9 cellular contexts compared by ENCODE assay signal in the genomic region with DNA sequence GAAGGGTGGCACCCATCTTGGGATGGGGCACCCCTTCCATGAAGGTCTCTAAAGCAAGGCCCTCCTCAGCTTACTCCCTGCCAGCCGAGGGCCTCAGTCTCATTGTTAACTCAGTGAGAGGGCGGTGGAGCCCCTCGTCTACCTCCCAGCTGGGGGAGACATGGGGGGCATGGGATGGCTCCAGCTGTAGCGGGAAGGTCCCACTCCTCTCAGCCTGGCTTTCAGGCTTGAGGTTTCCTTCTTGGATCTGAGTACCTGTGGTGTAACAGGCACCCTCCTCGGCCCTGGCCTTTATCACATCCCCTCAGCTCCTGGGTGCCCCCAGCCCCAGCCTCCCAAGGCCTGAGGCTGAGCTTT. TPM values are rescaled to one million over a fixed set of nuclear protein-coding genes. Genes with fewer than 3 reads are reported as not detected.
DNase-seq lines count a peak whose midpoint lies in the region; ATAC-seq and TF ChIP-seq lines count a peak whose summit lies in the region.
"Had no signal": no experiment of that assay in that cellular context is flagged by ENCODE, and none has a peak within 500 bp of the region (broad histone marks: within the 10 kb centered on the region; RNA-seq: fewer than 3 reads in every experiment).

No MANE protein-coding gene starts in this region.

- H3K4me1 ChIP-seq in left ventricle myocardium inferior = peaks cover 40% of the 10 kb centered on the region

- peaks cover 18% of the 10 kb centered on the region for H3K4me1 Mint-ChIP-seq in T-helper 1 cell treated with Interleukin-12 subunit alpha and Interleukin-12 subunit beta and Interleukin-4 antibody, amounts not matched to agents 30 μg/mL and 1 μg/mL, for 36 hours (ENCODE audit: low read depth)
- peaks cover 38% of the 10 kb centered on the region for H3K4me1 Mint-ChIP-seq in stimulated activated effector memory CD8-positive, alpha-beta T cell treated with anti-CD3 and anti-CD28 coated beads, Interleukin-12 subunit alpha, Interleukin-12 subunit beta, amount 100 ng/mL, for 72 hours

- CTCF ChIA-PET in RWPE1 (lab: Yijun Ruan, JAX) = interaction anchor here (0.6 kb wide), 1 partner anchor 32 kb away, joined by 6 read pairs; no protein-coding TSS in a partner anchor

- no peak for DNase-seq in T-helper 1 cell
- no peak for DNase-seq in RWPE1 (ENCODE audit: low spot score)
- no peak for DNase-seq in epithelial cell of esophagus (ENCODE audit: low read depth)
- DNase-seq in stimulated activated effector memory CD8-positive, alpha-beta T cell treated with anti-CD3 and anti-CD28 coated beads, Interleukin-12 subunit alpha, Interleukin-12 subunit beta, amount 100 ng/mL, for 72 hours (ENCODE audit: low spot score in 2 of 2) = no peak
- DNase-seq in occipital lobe (lab: John Stamatoyannopoulos, UW) = no peak
- DNase-seq in left ventricle myocardium inferior = no peak
- no peak for DNase-seq in islet precursor cell
- DNase-seq: NCI-H2081 had no signal

- intact Hi-C loops in left ventricle myocardium inferior (cut with micrococcal nuclease) = no loop called here

- no peak for ATAC-seq in stimulated activated effector memory CD8-positive, alpha-beta T cell treated with anti-CD3 and anti-CD28 coated beads, Interleukin-12 subunit alpha, Interleukin-12 subunit beta, amount 100 ng/mL, for 72 hours

- no peak overlapping the region for H3K27ac Mint-ChIP-seq in T-helper 1 cell treated with Interleukin-12 subunit alpha and Interleukin-12 subunit beta and Interleukin-4 antibody, amounts not matched to agents 30 μg/mL and 1 μg/mL, for 36 hours
- H3K27ac Mint-ChIP-seq in stimulated activated effector memory CD8-positive, alpha-beta T cell treated with anti-CD3 and anti-CD28 coated beads, Interleukin-12 subunit alpha, Interleukin-12 subunit beta, amount 100 ng/mL, for 72 hours = peak overlapping the region; percentile 99

- H3K27me3 ChIP-seq in left ventricle myocardium inferior (ENCODE audit: low read depth) = no peaks in the 10 kb centered on the region

- POLR2A ChIA-PET in RWPE1 (lab: Yijun Ruan, JAX; ENCODE audit: low non-redundant PET) = no interaction called here

- TF ChIP-seq CTCF in RWPE1 (conservative IDR thresholded peaks at IDR 0.05; ENCODE audit: low read depth) (no peak), epithelial cell of esophagus (IDR thresholded peaks at IDR 0.05; ENCODE audit: insufficient read depth, low read depth, low read length, missing control alignments) (no peak), left ventricle myocardium inferior (IDR thresholded peaks at IDR 0.05; ENCODE audit: borderline replicate concordance) (no peak)

- H3K4me3 ChIP-seq in epithelial cell of esophagus (ENCODE audit: low read length) = peak overlapping the region; percentile 68
- no peak overlapping the region for H3K4me3 ChIP-seq in left ventricle myocardium inferior

- peaks cover 10% of the 10 kb centered on the region for H3K9me3 Mint-ChIP-seq in T-helper 1 cell treated with Interleukin-12 subunit alpha and Interleukin-12 subunit beta and Interleukin-4 antibody, amounts not matched to agents 30 μg/mL and 1 μg/mL, for 36 hours
- H3K9me3 Mint-ChIP-seq in stimulated activated effector memory CD8-positive, alpha-beta T cell treated with anti-CD3 and anti-CD28 coated beads, Interleukin-12 subunit alpha, Interleukin-12 subunit beta, amount 100 ng/mL, for 72 hours = no peaks in the 10 kb centered on the region

- peaks cover 20% of the 10 kb centered on the region for H3K36me3 ChIP-seq in left ventricle myocardium inferior

- H3K27ac ChIP-seq in RWPE1 = peak overlapping the region; percentile 96
- no peak overlapping the region for H3K27ac ChIP-seq in left ventricle myocardium inferior (replicated peaks)

- H3K27me3 Mint-ChIP-seq in T-helper 1 cell treated with Interleukin-12 subunit alpha and Interleukin-12 subunit beta and Interleukin-4 antibody, amounts not matched to agents 30 μg/mL and 1 μg/mL, for 36 hours (ENCODE audit: low read depth) = peaks cover 6% of the 10 kb centered on the region

- peak overlapping the region; percentile 90 for H3K4me3 Mint-ChIP-seq in T-helper 1 cell treated with Interleukin-12 subunit alpha and Interleukin-12 subunit beta and Interleukin-4 antibody, amounts not matched to agents 30 μg/mL and 1 μg/mL, for 36 hours
- H3K4me3 Mint-ChIP-seq in stimulated activated effector memory CD8-positive, alpha-beta T cell treated with anti-CD3 and anti-CD28 coated beads, Interleukin-12 subunit alpha, Interleukin-12 subunit beta, amount 100 ng/mL, for 72 hours = peak overlapping the region; percentile 92

- peaks cover 39% of the 10 kb centered on the region for H3K36me3 Mint-ChIP-seq in T-helper 1 cell treated with Interleukin-12 subunit alpha and Interleukin-12 subunit beta and Interleukin-4 antibody, amounts not matched to agents 30 μg/mL and 1 μg/mL, for 36 hours (ENCODE audit: low read depth)
- H3K36me3 Mint-ChIP-seq in stimulated activated effector memory CD8-positive, alpha-beta T cell treated with anti-CD3 and anti-CD28 coated beads, Interleukin-12 subunit alpha, Interleukin-12 subunit beta, amount 100 ng/mL, for 72 hours = peaks cover 46% of the 10 kb centered on the region

- H3K9me3 ChIP-seq in left ventricle myocardium inferior (replicated peaks) = no peaks in the 10 kb centered on the region

RNA-seq across cellular contexts. Expression of a gene that starts 2.0 kb away (rescaled TPM):
- total RNA-seq in occipital lobe = 85.2 TPM
- 242 TPM for total RNA-seq in left ventricle myocardium inferior

RNA-seq across cellular contexts. Expression of a gene that starts 38.5 kb away (rescaled TPM):
- total RNA-seq in occipital lobe (8.4 TPM), left ventricle myocardium inferior (22.0 TPM)

RNA-seq across cellular contexts. Expression of a gene that starts 57.3 kb away (rescaled TPM):
- total RNA-seq in occipital lobe (0.62 TPM), left ventricle myocardium inferior (2.0 TPM)
